ENCODE assay signal across 27 cellular contexts in the genomic region with DNA sequence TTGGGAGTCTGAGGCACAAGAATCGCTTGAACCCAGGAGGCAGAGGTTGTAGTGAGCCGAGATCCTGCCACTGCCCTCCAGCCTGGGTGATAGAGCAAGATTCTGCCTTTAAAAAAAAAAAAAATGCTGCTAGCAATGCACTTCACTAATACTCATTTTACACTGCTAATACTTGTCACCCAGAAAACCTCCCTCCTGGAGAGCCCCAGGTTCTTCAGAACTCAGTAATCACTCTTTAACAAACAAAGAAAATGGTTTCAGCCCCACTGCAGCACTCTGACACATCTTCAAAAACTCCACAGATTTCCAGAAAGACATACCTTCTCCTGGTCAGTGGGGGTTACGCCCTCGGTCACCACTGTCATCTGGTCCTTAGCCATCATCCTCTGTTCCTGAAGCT. TPM values are rescaled to one million over a fixed set of nuclear protein-coding genes. Genes with fewer than 3 reads are reported as not detected.
DNase-seq lines count a peak whose midpoint lies in the region; ATAC-seq lines count a peak whose summit lies in the region.
"Had no signal": no experiment of that assay in that cellular context is flagged by ENCODE, and none has a peak within 500 bp of the region (broad histone marks: within the 10 kb centered on the region; RNA-seq: fewer than 3 reads in every experiment).

No MANE protein-coding gene starts in this region.

- H3K27me3 Mint-ChIP-seq in activated naive CD8-positive, alpha-beta T cell, result no peaks in the 10 kb centered on the region
- no peaks in the 10 kb centered on the region for H3K27me3 Mint-ChIP-seq in activated naive CD8-positive, alpha-beta T cell treated with anti-CD3 and anti-CD28 coated beads for 36 hours
- H3K27me3 Mint-ChIP-seq in activated T-helper 2 cell treated with anti-CD3 and anti-CD28 coated beads, Interferon-gamma antibody, Interleukin-2, Interleukin-4, amounts not matched to agents 10 μg/mL and 5 μg/mL and 100 μg/mL, durations not matched to agents 14 hours and 24 hours and 36 hours (ENCODE audit: low read depth), result no peaks in the 10 kb centered on the region
- H3K27me3 Mint-ChIP-seq in stimulated activated memory B cell treated with anti-CD40 and anti-IgM and Interleukin-4, amounts not matched to agents 10 μg/mL and 1 μg/mL and 100 μg/mL, for 72 hours, result no peaks in the 10 kb centered on the region

- intact Hi-C loops in activated T-helper 2 cell treated with anti-CD3 and anti-CD28 coated beads, Interferon-gamma antibody, Interleukin-2, Interleukin-4, amounts not matched to agents 10 μg/mL and 5 μg/mL and 100 μg/mL, durations not matched to agents 14 hours and 24 hours and 36 hours (cut with micrococcal nuclease), result loop anchor here (1.0 to 10.0 kb wide), 4 partner anchors 143 to 607 kb away; no protein-coding TSS in a partner anchor

- peaks cover 50% of the 10 kb centered on the region for H3K4me1 Mint-ChIP-seq in activated naive CD8-positive, alpha-beta T cell (ENCODE audit: low read depth)
- H3K4me1 Mint-ChIP-seq in activated naive CD8-positive, alpha-beta T cell treated with anti-CD3 and anti-CD28 coated beads for 36 hours, result peaks cover 28% of the 10 kb centered on the region
- H3K4me1 Mint-ChIP-seq in activated T-helper 2 cell treated with anti-CD3 and anti-CD28 coated beads, Interferon-gamma antibody, Interleukin-2, Interleukin-4, amounts not matched to agents 10 μg/mL and 5 μg/mL and 100 μg/mL, durations not matched to agents 14 hours and 24 hours and 36 hours (ENCODE audit: low read depth), result peaks cover 74% of the 10 kb centered on the region
- H3K4me1 Mint-ChIP-seq in stimulated activated memory B cell treated with anti-CD40 and anti-IgM and Interleukin-4, amounts not matched to agents 10 μg/mL and 1 μg/mL and 100 μg/mL, for 72 hours, result peaks cover 42% of the 10 kb centered on the region

- peak overlapping the region; percentile 58 for H3K4me3 Mint-ChIP-seq in activated naive CD8-positive, alpha-beta T cell
- no peak overlapping the region for H3K4me3 Mint-ChIP-seq in activated naive CD8-positive, alpha-beta T cell treated with anti-CD3 and anti-CD28 coated beads for 36 hours
- peak overlapping the region; percentile 38 for H3K4me3 Mint-ChIP-seq in activated T-helper 2 cell treated with anti-CD3 and anti-CD28 coated beads, Interferon-gamma antibody, Interleukin-2, Interleukin-4, amounts not matched to agents 10 μg/mL and 5 μg/mL and 100 μg/mL, durations not matched to agents 14 hours and 24 hours and 36 hours (ENCODE audit: low read depth)
- no peak overlapping the region for H3K4me3 Mint-ChIP-seq in stimulated activated memory B cell treated with anti-CD40 and anti-IgM and Interleukin-4, amounts not matched to agents 10 μg/mL and 1 μg/mL and 100 μg/mL, for 72 hours
- H3K4me3 Mint-ChIP-seq: mesothelial cell of epicardium had no signal

- peak; percentile 45 for ATAC-seq in GM18868 (IDR thresholded peaks at IDR 0.05; ENCODE audit: unreplicated experiment)
- peak; percentile 62 for ATAC-seq in stimulated activated memory B cell treated with anti-CD40 and anti-IgM and Interleukin-4, amounts not matched to agents 10 μg/mL and 1 μg/mL and 100 μg/mL, for 72 hours
- ATAC-seq: foreskin keratinocyte, heart left ventricle, psoas muscle, upper lobe of right lung had no signal

- DNase-seq in activated naive CD8-positive, alpha-beta T cell treated with anti-CD3 and anti-CD28 coated beads for 36 hours, result no peak
- DNase-seq in activated T-helper 2 cell treated with anti-CD3 and anti-CD28 coated beads, Interferon-gamma antibody, Interleukin-2, Interleukin-4, amounts not matched to agents 10 μg/mL and 5 μg/mL and 100 μg/mL, durations not matched to agents 14 hours and 24 hours and 36 hours (ENCODE audit: low spot score), result no peak
- no peak for DNase-seq in putamen (ENCODE audit: low spot score)
- DNase-seq in amygdala (lab: John Stamatoyannopoulos, UW), result no peak
- DNase-seq: activated gamma-delta T cell; brain microvascular endothelial cell; C1 segment of cervical spinal cord; cerebellar nuclear complex; esophagus squamous epithelium; foreskin keratinocyte; heart left ventricle; islet precursor cell; KG1; NCI-H1092 treated with DMSO at 0.1 percent for 48 hours; NCI-H187; nucleus accumbens; psoas muscle; SIG-M5; sigmoid colon; stimulated activated CD4-positive, alpha-beta T cell treated with anti-CD3 and anti-CD28 coated beads, Interleukin-12 subunit alpha, Interleukin-12 subunit beta, amount 100 ng/mL, for 4 hours; stimulated activated CD4-positive, alpha-beta T cell treated with anti-CD3 and anti-CD28 coated beads, Interleukin-4, amount 100 ng/mL, for 1 hour; T-helper 9 cell; upper lobe of right lung had no signal

- H3K9me3 Mint-ChIP-seq in activated naive CD8-positive, alpha-beta T cell (ENCODE audit: low read depth), result peaks cover 12% of the 10 kb centered on the region
- peaks cover 15% of the 10 kb centered on the region for H3K9me3 Mint-ChIP-seq in activated naive CD8-positive, alpha-beta T cell treated with anti-CD3 and anti-CD28 coated beads for 36 hours
- peaks cover 14% of the 10 kb centered on the region for H3K9me3 Mint-ChIP-seq in activated T-helper 2 cell treated with anti-CD3 and anti-CD28 coated beads, Interferon-gamma antibody, Interleukin-2, Interleukin-4, amounts not matched to agents 10 μg/mL and 5 μg/mL and 100 μg/mL, durations not matched to agents 14 hours and 24 hours and 36 hours
- H3K9me3 Mint-ChIP-seq in stimulated activated memory B cell treated with anti-CD40 and anti-IgM and Interleukin-4, amounts not matched to agents 10 μg/mL and 1 μg/mL and 100 μg/mL, for 72 hours, result peaks cover 7% of the 10 kb centered on the region

- peak overlapping the region; percentile 83 for H3K27ac Mint-ChIP-seq in activated naive CD8-positive, alpha-beta T cell
- no peak overlapping the region for H3K27ac Mint-ChIP-seq in activated naive CD8-positive, alpha-beta T cell treated with anti-CD3 and anti-CD28 coated beads for 36 hours
- H3K27ac Mint-ChIP-seq in activated T-helper 2 cell treated with anti-CD3 and anti-CD28 coated beads, Interferon-gamma antibody, Interleukin-2, Interleukin-4, amounts not matched to agents 10 μg/mL and 5 μg/mL and 100 μg/mL, durations not matched to agents 14 hours and 24 hours and 36 hours, result peak overlapping the region; percentile 95
- H3K27ac Mint-ChIP-seq in stimulated activated memory B cell treated with anti-CD40 and anti-IgM and Interleukin-4, amounts not matched to agents 10 μg/mL and 1 μg/mL and 100 μg/mL, for 72 hours, result peak overlapping the region; percentile 62
- H3K27ac Mint-ChIP-seq: mesothelial cell of epicardium had no signal

- peaks cover 11% of the 10 kb centered on the region for H3K36me3 Mint-ChIP-seq in activated naive CD8-positive, alpha-beta T cell
- H3K36me3 Mint-ChIP-seq in activated naive CD8-positive, alpha-beta T cell treated with anti-CD3 and anti-CD28 coated beads for 36 hours, result peaks cover 18% of the 10 kb centered on the region
- H3K36me3 Mint-ChIP-seq in activated T-helper 2 cell treated with anti-CD3 and anti-CD28 coated beads, Interferon-gamma antibody, Interleukin-2, Interleukin-4, amounts not matched to agents 10 μg/mL and 5 μg/mL and 100 μg/mL, durations not matched to agents 14 hours and 24 hours and 36 hours (ENCODE audit: low read depth), result peaks cover 27% of the 10 kb centered on the region
- no peaks in the 10 kb centered on the region for H3K36me3 Mint-ChIP-seq in stimulated activated memory B cell treated with anti-CD40 and anti-IgM and Interleukin-4, amounts not matched to agents 10 μg/mL and 1 μg/mL and 100 μg/mL, for 72 hours
- H3K36me3 Mint-ChIP-seq: mesothelial cell of epicardium had no signal

RNA-seq across cellular contexts. Expression of a gene that starts 35.1 kb away (rescaled TPM):
- 10 to 100 TPM; 16.3 to 16.4 TPM for total RNA-seq in activated naive CD8-positive, alpha-beta T cell treated with anti-CD3 and anti-CD28 coated beads for 36 hours
- 78.1 and 78.3 TPM in 2 replicates for total RNA-seq in activated T-helper 2 cell treated with anti-CD3 and anti-CD28 coated beads, Interferon-gamma antibody, Interleukin-2, Interleukin-4, amounts not matched to agents 10 μg/mL and 5 μg/mL and 100 μg/mL, durations not matched to agents 14 hours and 24 hours and 36 hours

Comparison
In these comparisons a context has a peak if more than half of its experiments do, and no peak if none do; other contexts are left out.
1. H3K4me3 Mint-ChIP-seq: peak in activated naive CD8-positive, alpha-beta T cell (single experiment) and activated T-helper 2 cell treated with anti-CD3 and anti-CD28 coated beads, Interferon-gamma antibody, Interleukin-2, Interleukin-4, amounts not matched to agents 10 μg/mL and 5 μg/mL and 100 μg/mL, durations not matched to agents 14 hours and 24 hours and 36 hours (single experiment); none in activated naive CD8-positive, alpha-beta T cell treated with anti-CD3 and anti-CD28 coated beads for 36 hours (single experiment) and stimulated activated memory B cell treated with anti-CD40 and anti-IgM and Interleukin-4, amounts not matched to agents 10 μg/mL and 1 μg/mL and 100 μg/mL, for 72 hours (single experiment).